In genomic region chr10:20970708-20971107, GRCh38 we compare ENCODE assay signal across 14 cellular contexts.
DNase-seq lines count a peak whose midpoint lies in the region; ATAC-seq, FAIRE-seq and TF ChIP-seq lines count a peak whose summit lies in the region.
"Had no signal": no experiment of that assay in that cellular context is flagged by ENCODE, and none has a peak within 500 bp of the region (broad histone marks: within the 10 kb centered on the region; RNA-seq: fewer than 3 reads in every experiment).

No MANE protein-coding gene starts in this region.

- H3K4me3 ChIP-seq in adrenal gland = no peak overlapping the region
- H3K4me3 ChIP-seq: right lobe of liver had no signal

- FAIRE-seq in GM12892 (lab: Jason Lieb, UNC) = peak; percentile 67

- ATAC-seq in GM19397 (IDR thresholded peaks at IDR 0.05; ENCODE audit: unreplicated experiment) (peak; percentile 85), HG02852 (IDR thresholded peaks at IDR 0.05; ENCODE audit: unreplicated experiment) (peak; percentile 95), HG03521 (IDR thresholded peaks at IDR 0.05; ENCODE audit: unreplicated experiment) (peak; percentile 97)

- 60 to 76% (median 68%) methylated on average over 4 of the region's 4 CpGs for WGBS in adrenal gland, 4 donors

- intact Hi-C loops in adrenal gland (cut with DNase I) = no loop called here

- TF ChIP-seq CTCF in adrenal gland (IDR thresholded peaks at IDR 0.05) = no peak

- peak; percentile 13 for DNase-seq in GM12892 (ENCODE audit: insufficient read length)
- DNase-seq in NCI-H187 (lab: John Stamatoyannopoulos, UW) = no peak
- no peak for DNase-seq in adrenal gland
- no peak for DNase-seq in OCI-M2 (lab: John Stamatoyannopoulos, UW; ENCODE audit: unreplicated experiment)
- DNase-seq in HuH-7 (ENCODE audit: low spot score) = no peak
- DNase-seq: activated CD4-positive, alpha-beta T cell treated with anti-CD3 and anti-CD28 coated beads, Interleukin-2, amount 10 ng/mL, durations not matched to agents 7 days and 5 days; BE2C; effector CD4-positive, alpha-beta T cell; IMR-90; right lobe of liver; SHP77 had no signal

- H3K36me3 ChIP-seq in adrenal gland (replicated peaks in 1 of 2) = no peaks in the 10 kb centered on the region
- H3K36me3 ChIP-seq: BE2C, right lobe of liver had no signal

- H3K27ac ChIP-seq in adrenal gland = no peak overlapping the region
- H3K27ac ChIP-seq: right lobe of liver had no signal

- TF ChIP-seq POLR2A in GM12892 (IDR thresholded peaks at IDR 0.05; ENCODE audit: low read depth, low read length) (no peak), adrenal gland (IDR thresholded peaks at IDR 0.05) (no peak)

- no peaks in the 10 kb centered on the region for H3K9me3 ChIP-seq in adrenal gland (replicated peaks in 1 of 3)
- H3K9me3 ChIP-seq: BE2C, right lobe of liver had no signal

- H3K27me3 ChIP-seq in adrenal gland = no peaks in the 10 kb centered on the region
- H3K27me3 ChIP-seq: BE2C, right lobe of liver had no signal

- no peaks in the 10 kb centered on the region for H3K4me1 ChIP-seq in adrenal gland (replicated peaks in 1 of 2)
- H3K4me1 ChIP-seq: BE2C had no signal
